ENCODE assay signal across 27 cellular contexts in genomic region chr14:22291406-22291805, GRCh38.
DNase-seq lines count a peak whose midpoint lies in the region; ATAC-seq and TF ChIP-seq lines count a peak whose summit lies in the region.
"Had no signal": no experiment of that assay in that cellular context is flagged by ENCODE, and none has a peak within 500 bp of the region (broad histone marks: within the 10 kb centered on the region; RNA-seq: fewer than 3 reads in every experiment).

No MANE protein-coding gene starts in this region.

- H3K79me2 ChIP-seq in trophoblast cell (ENCODE audit: control insufficient read depth, insufficient read depth, low read length, poor library complexity), result no peaks in the 10 kb centered on the region

- no peak overlapping the region for H3K27ac Mint-ChIP-seq in T-helper 17 cell
- H3K27ac Mint-ChIP-seq: activated naive CD8-positive, alpha-beta T cell treated with anti-CD3 and anti-CD28 coated beads, Interleukin-2, amount 50 U/mL, for 24 hours; CD8-positive, alpha-beta memory T cell; GM23338; immature natural killer cell; stimulated activated naive CD8-positive, alpha-beta T cell treated with anti-CD3 and anti-CD28 coated beads, Interleukin-15, amount 100 ng/mL, for 72 hours had no signal

- peaks cover 4 to 10% of the 10 kb centered on the region in 2 experiments for H3K4me1 ChIP-seq in trophoblast cell (ENCODE audit: control insufficient read depth in 1 of 2, insufficient read depth in 2 of 2, low read length in 2 of 2)
- H3K4me1 ChIP-seq: body of pancreas, spleen had no signal

- H3K79me1 ChIP-seq in trophoblast cell (ENCODE audit: low read length), result peaks cover 1% of the 10 kb centered on the region

- no peak overlapping the region for H4K8ac ChIP-seq in trophoblast cell (ENCODE audit: low read depth, low read length)

- H3K27ac ChIP-seq in trophoblast cell (ENCODE audit: low read depth, low read length), result no peak overlapping the region
- H3K27ac ChIP-seq: body of pancreas, RWPE1, spleen, thoracic aorta, WERI-Rb-1 had no signal

- H3K18ac ChIP-seq in trophoblast cell (ENCODE audit: low read length), result no peak overlapping the region

- H3K36me3 Mint-ChIP-seq in T-helper 17 cell (ENCODE audit: low read depth), result no peaks in the 10 kb centered on the region
- H3K36me3 Mint-ChIP-seq: CD8-positive, alpha-beta memory T cell; immature natural killer cell had no signal

- H3K4me1 Mint-ChIP-seq in T-helper 17 cell, result no peaks in the 10 kb centered on the region
- H3K4me1 Mint-ChIP-seq: activated naive CD8-positive, alpha-beta T cell treated with anti-CD3 and anti-CD28 coated beads, Interleukin-2, amount 50 U/mL, for 24 hours; CD8-positive, alpha-beta memory T cell; immature natural killer cell; stimulated activated naive CD8-positive, alpha-beta T cell treated with anti-CD3 and anti-CD28 coated beads, Interleukin-15, amount 100 ng/mL, for 72 hours had no signal

- H3K9ac ChIP-seq in trophoblast cell (ENCODE audit: low read length), result no peak overlapping the region

- no peak overlapping the region for H2AFZ ChIP-seq in trophoblast cell (ENCODE audit: insufficient read depth, low read length, poor library complexity)
- H2AFZ ChIP-seq: GM23338 had no signal

- intact Hi-C loops in posterior vena cava (cut with DNase I), result no loop called here

- H2AK5ac ChIP-seq in trophoblast cell (ENCODE audit: low read length), result no peak overlapping the region

- H3K4me3 Mint-ChIP-seq in T-helper 17 cell, result no peak overlapping the region
- H3K4me3 Mint-ChIP-seq: activated naive CD8-positive, alpha-beta T cell treated with anti-CD3 and anti-CD28 coated beads, Interleukin-2, amount 50 U/mL, for 24 hours; activated T-cell treated with anti-CD3 and anti-CD28 coated beads, Interleukin-2, amount 50 U/mL, for 4 hours; CD8-positive, alpha-beta memory T cell; GM23338; immature natural killer cell; stimulated activated naive CD8-positive, alpha-beta T cell treated with anti-CD3 and anti-CD28 coated beads, Interleukin-15, amount 100 ng/mL, for 72 hours had no signal

- no peak for TF ChIP-seq CTCF in epithelial cell of esophagus (IDR thresholded peaks at IDR 0.05; ENCODE audit: insufficient read depth, low read depth, low read length, missing control alignments)

- H4K12ac ChIP-seq in trophoblast cell (ENCODE audit: low read depth, low read length), result no peak overlapping the region

- H3K27me3 ChIP-seq in trophoblast cell (ENCODE audit: insufficient read depth, low read length), result no peaks in the 10 kb centered on the region
- H3K27me3 ChIP-seq: body of pancreas, spleen had no signal

- H3K36me3 ChIP-seq in trophoblast cell (ENCODE audit: control insufficient read depth in 1 of 2, insufficient read depth in 2 of 2, low read length in 2 of 2), result no peaks in the 10 kb centered on the region
- H3K36me3 ChIP-seq: spleen, thoracic aorta, WERI-Rb-1 had no signal

- DNase-seq in EL (peak; percentile 36), NCI-H226 (peak; percentile 59), epithelial cell of esophagus (ENCODE audit: low read depth) (peak; percentile 70), trophoblast cell (peak; percentile 27 to 91), T-helper 17 cell (no peak), posterior vena cava (ENCODE audit: low spot score) (no peak)
- DNase-seq: activated CD4-positive, alpha-beta T cell treated with anti-CD3 and anti-CD28 coated beads for 4 hours; activated naive CD4-positive, alpha-beta T cell; activated naive CD8-positive, alpha-beta T cell treated with anti-CD3 and anti-CD28 coated beads, Interleukin-2, amount 50 U/mL, for 24 hours; activated T-cell treated with anti-CD3 and anti-CD28 coated beads, Interleukin-2, amount 50 U/mL, for 4 hours; body of pancreas; CD8-positive, alpha-beta memory T cell; GDM1; immature natural killer cell; left ventricle myocardium superior; NCI-H1092; NCI-H1694; NCI-H446 treated with DMSO at 0.1 percent for 48 hours; right cardiac atrium; spleen; stimulated activated CD8-positive, alpha-beta memory T cell treated with anti-CD3 and anti-CD28 coated beads, Interleukin-4, amount 100 ng/mL, for 48 hours; stimulated activated naive CD8-positive, alpha-beta T cell treated with anti-CD3 and anti-CD28 coated beads, Interleukin-15, amount 100 ng/mL, for 72 hours; WERI-Rb-1 had no signal

- no peak overlapping the region for H2BK5ac ChIP-seq in trophoblast cell (ENCODE audit: low read depth, low read length, poor library complexity)

- H2BK12ac ChIP-seq in trophoblast cell (ENCODE audit: low read length), result no peak overlapping the region

- H3K27me3 Mint-ChIP-seq in T-helper 17 cell, result no peaks in the 10 kb centered on the region
- H3K27me3 Mint-ChIP-seq: activated naive CD8-positive, alpha-beta T cell treated with anti-CD3 and anti-CD28 coated beads, Interleukin-2, amount 50 U/mL, for 24 hours; CD8-positive, alpha-beta memory T cell; stimulated activated naive CD8-positive, alpha-beta T cell treated with anti-CD3 and anti-CD28 coated beads, Interleukin-15, amount 100 ng/mL, for 72 hours had no signal

- no peak overlapping the region for H3K14ac ChIP-seq in trophoblast cell (ENCODE audit: low read length)

- H3K4ac ChIP-seq in trophoblast cell (ENCODE audit: low read depth, low read length), result no peak overlapping the region

- H4K91ac ChIP-seq in trophoblast cell (ENCODE audit: low read depth, low read length), result no peak overlapping the region

- no peak overlapping the region for H3K4me2 ChIP-seq in trophoblast cell (ENCODE audit: low read length)
- H3K4me2 ChIP-seq: GM23338 had no signal

- H3K23ac ChIP-seq in trophoblast cell (ENCODE audit: low read length), result no peak overlapping the region

- ATAC-seq in T-helper 17 cell (no peak), GM21737 (IDR thresholded peaks at IDR 0.05; ENCODE audit: unreplicated experiment) (no peak)
- ATAC-seq: activated naive CD8-positive, alpha-beta T cell treated with anti-CD3 and anti-CD28 coated beads, Interleukin-2, amount 50 U/mL, for 24 hours; activated T-cell treated with anti-CD3 and anti-CD28 coated beads, Interleukin-2, amount 50 U/mL, for 4 hours; body of pancreas; GM23338; left ventricle myocardium superior; right cardiac atrium; stimulated activated naive CD8-positive, alpha-beta T cell treated with anti-CD3 and anti-CD28 coated beads, Interleukin-15, amount 100 ng/mL, for 72 hours had no signal

- no peak overlapping the region for H2BK120ac ChIP-seq in trophoblast cell (ENCODE audit: insufficient read depth, low read length, poor library complexity)

- H3K9me3 ChIP-seq in trophoblast cell (ENCODE audit: insufficient read depth, low read depth, low read length) (no peaks in the 10 kb centered on the region), T-helper 17 cell (ENCODE audit: control insufficient read depth, low read length, poor library complexity, severe bottlenecking) (no peaks in the 10 kb centered on the region)
- H3K9me3 ChIP-seq: body of pancreas, spleen, thoracic aorta had no signal

- no peak overlapping the region for H3K4me3 ChIP-seq in epithelial cell of esophagus (ENCODE audit: low read length)
- no peak overlapping the region for H3K4me3 ChIP-seq in trophoblast cell (ENCODE audit: low read depth, low read length)
- H3K4me3 ChIP-seq: body of pancreas, GM23338, spleen, thoracic aorta had no signal

Comparison
In these comparisons a context has a peak if more than half of its experiments do, and no peak if none do; other contexts are left out.
1. DNase-seq: peak in EL (single experiment), NCI-H226 (single experiment), epithelial cell of esophagus (single experiment) and trophoblast cell (2 of 2); none in T-helper 17 cell (0 of 3) and posterior vena cava (single experiment).